In genomic region chr4:85879518-85879917, GRCh38 we compare ENCODE assay signal across 23 cellular contexts.
"Had no signal": no experiment of that assay in that cellular context is flagged by ENCODE, and none has a peak within 500 bp of the region (broad histone marks: within the 10 kb centered on the region; RNA-seq: fewer than 3 reads in every experiment).

No MANE protein-coding gene starts in this region.

- DNase-seq: colonic mucosa; cortex of kidney; effector CD8-positive, alpha-beta T cell; effector memory CD8-positive, alpha-beta T cell; endodermal cell; erythroblast; esophagus squamous epithelium; foreskin fibroblast; foreskin melanocyte; gastrocnemius medialis; glutamatergic neuron; head of caudate nucleus; heart right ventricle; hippocampal formation; left cardiac atrium; left lung; left ventricle myocardium superior; lower lobe of right lung; mesenchymal stem cell; midbrain had no signal

- H3K27ac ChIP-seq: colonic mucosa, epithelial cell of prostate, esophagus squamous epithelium, gastrocnemius medialis, heart right ventricle, left lung, lower lobe of right lung had no signal

- H3K4me1 ChIP-seq: colonic mucosa, esophagus squamous epithelium, gastrocnemius medialis, left lung, lower lobe of right lung had no signal

- FAIRE-seq: endometrium, keratinocyte had no signal

- H3K27me3 ChIP-seq: colonic mucosa, esophagus squamous epithelium, gastrocnemius medialis, heart right ventricle, left lung had no signal

- H3K4me3 ChIP-seq: colonic mucosa, esophagus squamous epithelium, gastrocnemius medialis, heart right ventricle, left lung, lower lobe of right lung had no signal

- H3K36me3 ChIP-seq: colonic mucosa, esophagus squamous epithelium, gastrocnemius medialis, heart right ventricle, left lung, lower lobe of right lung had no signal

- H3K9me3 ChIP-seq: colonic mucosa, esophagus squamous epithelium, gastrocnemius medialis, heart right ventricle, left lung, lower lobe of right lung had no signal
